ENCODE assay signal across 11 cellular contexts in genomic region chr6:14804444-14805210, GRCh38.
DNase-seq lines count a peak whose midpoint lies in the region; ATAC-seq, FAIRE-seq and TF ChIP-seq lines count a peak whose summit lies in the region.
"Had no signal": no experiment of that assay in that cellular context is flagged by ENCODE, and none has a peak within 500 bp of the region (broad histone marks: within the 10 kb centered on the region; RNA-seq: fewer than 3 reads in every experiment).

No MANE protein-coding gene starts in this region.

- peaks cover 15% of the 10 kb centered on the region for H3K4me1 ChIP-seq in keratinocyte (ENCODE audit: control insufficient read depth, extremely low read depth, insufficient read depth, low read length)
- peaks cover 9% of the 10 kb centered on the region for H3K4me1 ChIP-seq in stomach smooth muscle (ENCODE audit: control insufficient read depth, insufficient read depth, low read length)

- H3K4me2 ChIP-seq in keratinocyte (ENCODE audit: control insufficient read depth, extremely low read depth, insufficient read depth, low read depth, low read length), result peak overlapping the region; percentile 6

- H4K20me1 ChIP-seq in keratinocyte (ENCODE audit: control insufficient read depth, extremely low read depth, insufficient read depth, low read length), result no peaks in the 10 kb centered on the region

- no peak overlapping the region for H3K4me3 ChIP-seq in brain microvascular endothelial cell (ENCODE audit: low read depth, low read length)
- no peak overlapping the region for H3K4me3 ChIP-seq in keratinocyte (ENCODE audit: control insufficient read depth in 2 of 3, extremely low read depth in 1 of 3, insufficient read depth in 2 of 3, low read depth in 1 of 3, low read length in 3 of 3)
- peak overlapping the region in 1 of 2 donors; percentile 35 for H3K4me3 ChIP-seq in stomach smooth muscle (ENCODE audit: low read length in 2 of 2)

- in situ Hi-C loops in brain microvascular endothelial cell (cut with HindIII; ENCODE audit: low pct_ligation_motif_present, low sequenced_read_pairs), result no loop called here

- peak overlapping the region; percentile 1 for H3K9ac ChIP-seq in keratinocyte (ENCODE audit: control insufficient read depth, extremely low read depth, insufficient read depth, low read length)
- peak overlapping the region in 1 of 2 donors; percentile 7 for H3K9ac ChIP-seq in stomach smooth muscle (ENCODE audit: low read length in 2 of 2)

- H3K36me3 ChIP-seq in brain microvascular endothelial cell (replicated peaks), result no peaks in the 10 kb centered on the region
- no peaks in the 10 kb centered on the region for H3K36me3 ChIP-seq in keratinocyte (ENCODE audit: control insufficient read depth in 2 of 2, extremely low read depth in 1 of 2, insufficient read depth in 2 of 2, low read length in 2 of 2)
- no peaks in the 10 kb centered on the region for H3K36me3 ChIP-seq in stomach smooth muscle (ENCODE audit: control insufficient read depth in 2 of 2, insufficient read depth in 2 of 2, low read length in 2 of 2)
- H3K36me3 ChIP-seq: neutrophil had no signal

- peak overlapping the region; percentile 0 for H2AFZ ChIP-seq in keratinocyte (ENCODE audit: control insufficient read depth, low read length)

- DNase-seq in HS-27A (ENCODE audit: low read depth), result peak; percentile 61
- DNase-seq in brain microvascular endothelial cell, result peak; percentile 89
- no peak for DNase-seq in keratinocyte (ENCODE audit: low read depth, low spot score)
- no peak for DNase-seq in activated naive CD4-positive, alpha-beta T cell (lab: John Stamatoyannopoulos, UW)
- no peak for DNase-seq in GM10248 (ENCODE audit: extremely low spot score)
- DNase-seq: NCI-H187 had no signal

- no peaks in the 10 kb centered on the region for H3K79me2 ChIP-seq in keratinocyte (ENCODE audit: control insufficient read depth, insufficient read depth, low read length)

- peak overlapping the region; percentile 8 for H3K27ac ChIP-seq in brain microvascular endothelial cell
- H3K27ac ChIP-seq in keratinocyte (ENCODE audit: control insufficient read depth, insufficient read depth, low read length), result no peak overlapping the region
- peak overlapping the region; percentile 53 for H3K27ac ChIP-seq in stomach smooth muscle (ENCODE audit: low read length)

- H3K27me3 ChIP-seq in brain microvascular endothelial cell (replicated peaks), result no peaks in the 10 kb centered on the region
- no peaks in the 10 kb centered on the region for H3K27me3 ChIP-seq in keratinocyte (ENCODE audit: control insufficient read depth, extremely low read depth, insufficient read depth, low read length)
- no peaks in the 10 kb centered on the region for H3K27me3 ChIP-seq in stomach smooth muscle (ENCODE audit: control insufficient read depth in 1 of 2, insufficient read depth in 2 of 2, low read length in 2 of 2)
- H3K27me3 ChIP-seq: neutrophil had no signal

- H3K9me1 ChIP-seq in keratinocyte (ENCODE audit: control insufficient read depth, extremely low read depth, insufficient read depth, low read length), result no peaks in the 10 kb centered on the region

- CTCF ChIA-PET in GM10248 (lab: Yijun Ruan, JAX), result interaction anchor here (1.7 kb wide), 1 partner anchor 10 kb away, joined by 3 read pairs; no protein-coding TSS in a partner anchor

- TF ChIP-seq CTCF in brain microvascular endothelial cell (IDR thresholded peaks at IDR 0.05; ENCODE audit: low read depth, low read length, missing control alignments) (no peak), keratinocyte (optimal IDR thresholded peaks at IDR 0.05 in 1 of 3, IDR thresholded peaks at IDR 0.05 in 1 of 3, conservative IDR thresholded peaks at IDR 0.05 in 1 of 3; ENCODE audit: extremely low read depth in 1 of 3, insufficient read depth in 2 of 3, low read length in 3 of 3) (no peak), GM10248 (IDR thresholded peaks at IDR 0.05; ENCODE audit: control extremely low read depth, extremely low read depth, low read depth, missing control alignments) (no peak)

- dilution Hi-C loops in keratinocyte (cut with MboI; ENCODE audit: extremely low pct_ligation_motif_present, low sequenced_read_pairs), result no loop called here

- H3K9me3 ChIP-seq in keratinocyte (ENCODE audit: control insufficient read depth, low read depth, low read length) (no peaks in the 10 kb centered on the region), stomach smooth muscle (ENCODE audit: control insufficient read depth in 2 of 2, low read length in 2 of 2) (no peaks in the 10 kb centered on the region)
- H3K9me3 ChIP-seq: neutrophil had no signal

- FAIRE-seq in keratinocyte (lab: Jason Lieb, UNC), result no peak
- FAIRE-seq: GM19239 had no signal

- POLR2A ChIA-PET in GM10248 (lab: Yijun Ruan, JAX), result no interaction called here

- ATAC-seq in GM18907 (IDR thresholded peaks at IDR 0.05; ENCODE audit: unreplicated experiment), result no peak
- ATAC-seq in activated CD4-positive, CD25-positive, alpha-beta regulatory T cell treated with anti-CD3 and anti-CD28 coated beads, Interleukin-2, amount 50 U/mL, for 24 hours, result no peak

Comparison
In these comparisons a context has a peak if more than half of its experiments do, and no peak if none do; other contexts are left out.
1. DNase-seq: peak in HS-27A (single experiment) and brain microvascular endothelial cell (single experiment); none in keratinocyte (single experiment), activated naive CD4-positive, alpha-beta T cell (0 of 4) and GM10248 (single experiment).